ENCODE assay signal across 1 cellular context in the genomic region with DNA sequence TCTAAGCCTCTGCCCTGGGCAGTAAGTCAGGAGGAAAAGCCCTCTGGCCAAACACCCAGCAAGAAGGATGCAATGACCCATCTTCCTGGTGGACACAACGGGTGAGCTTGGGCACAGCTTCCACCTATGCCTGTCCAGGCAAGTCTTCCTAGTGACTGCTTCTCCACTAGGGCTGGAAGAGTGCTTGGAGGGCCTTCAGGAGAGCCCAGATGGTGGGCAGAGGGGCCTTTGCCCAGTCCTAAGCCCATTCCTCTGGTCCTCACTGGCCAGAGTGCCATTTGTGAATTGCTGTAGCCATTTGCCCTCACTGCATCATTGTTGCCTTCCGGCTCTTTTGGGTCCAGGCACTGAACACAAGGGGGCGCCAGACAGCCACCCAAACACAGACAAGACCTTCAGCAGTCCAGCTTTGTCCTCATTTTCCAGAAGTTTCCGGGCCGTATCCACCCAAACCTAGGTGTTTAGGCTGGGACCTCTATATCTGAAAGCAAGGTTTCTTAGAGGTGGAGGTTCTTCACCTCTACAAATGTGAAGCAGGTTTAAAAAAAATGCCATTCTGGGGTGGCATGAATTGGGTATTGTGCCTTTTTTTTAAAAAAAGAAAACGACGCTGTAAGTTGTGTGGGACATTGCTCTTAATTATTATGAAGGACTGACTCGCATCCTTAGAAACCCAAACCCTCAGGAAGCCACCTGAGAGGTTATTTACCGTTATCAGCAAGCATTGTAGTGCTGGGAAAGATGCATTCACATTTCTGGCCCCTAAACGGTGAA.
TF ChIP-seq lines count a peak whose summit lies in the region.

No MANE protein-coding gene starts in this region.

TF ChIP-seq in HepG2, 621 proteins besides CTCF, POLR2A, EP300 and RAD21 (continued from another document):
- peak; percentile 60; the same call in 1 of the 2 replicates for TF ChIP-seq FOXK1 (CRISPR knock-in tag; IDR thresholded peaks at IDR 0.05; ENCODE audit: borderline replicate concordance, low read depth)
- TF ChIP-seq BORCS8-MEF2B (CRISPR knock-in tag; IDR thresholded peaks at IDR 0.05), result peak; percentile 36; the same call in 1 of the 2 replicates
- TF ChIP-seq ZNF263 (CRISPR knock-in tag; IDR thresholded peaks at IDR 0.05), result peak; percentile 53
- TF ChIP-seq, protein P1, sequence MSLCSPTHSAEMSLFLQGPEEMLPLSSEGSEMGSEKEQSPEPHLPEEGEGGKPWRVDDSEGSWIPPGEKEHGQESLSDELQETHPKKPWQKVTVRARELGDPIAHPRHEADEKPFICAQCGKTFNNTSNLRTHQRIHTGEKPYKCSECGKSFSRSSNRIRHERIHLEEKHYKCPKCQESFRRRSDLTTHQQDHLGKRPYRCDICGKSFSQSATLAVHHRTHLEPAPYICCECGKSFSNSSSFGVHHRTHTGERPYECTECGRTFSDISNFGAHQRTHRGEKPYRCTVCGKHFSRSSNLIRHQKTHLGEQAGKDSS (CRISPR knock-in tag; IDR thresholded peaks at IDR 0.05; ENCODE audit: borderline replicate concordance, low read depth), result 0 out of 2 replicates have a peak, but pooled peaks have one; percentile 38
- TF ChIP-seq NFKBIZ (CRISPR knock-in tag; IDR thresholded peaks at IDR 0.05), result peak; percentile 46; the same call in 1 of the 2 replicates
- TF ChIP-seq, protein P2, sequence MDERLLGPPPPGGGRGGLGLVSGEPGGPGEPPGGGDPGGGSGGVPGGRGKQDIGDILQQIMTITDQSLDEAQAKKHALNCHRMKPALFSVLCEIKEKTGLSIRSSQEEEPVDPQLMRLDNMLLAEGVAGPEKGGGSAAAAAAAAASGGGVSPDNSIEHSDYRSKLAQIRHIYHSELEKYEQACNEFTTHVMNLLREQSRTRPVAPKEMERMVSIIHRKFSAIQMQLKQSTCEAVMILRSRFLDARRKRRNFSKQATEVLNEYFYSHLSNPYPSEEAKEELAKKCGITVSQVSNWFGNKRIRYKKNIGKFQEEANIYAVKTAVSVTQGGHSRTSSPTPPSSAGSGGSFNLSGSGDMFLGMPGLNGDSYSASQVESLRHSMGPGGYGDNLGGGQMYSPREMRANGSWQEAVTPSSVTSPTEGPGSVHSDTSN (CRISPR knock-in tag; IDR thresholded peaks at IDR 0.05), result no peak
- TF ChIP-seq RORA (CRISPR knock-in tag; IDR thresholded peaks at IDR 0.05), result no peak
- TF ChIP-seq STAG1 (CRISPR knock-in tag; IDR thresholded peaks at IDR 0.05), result peak; percentile 98
- peak; percentile 34 for TF ChIP-seq TEAD3 (CRISPR knock-in tag; optimal IDR thresholded peaks at IDR 0.05; ENCODE audit: borderline replicate concordance)
- TF ChIP-seq JDP2 (CRISPR knock-in tag; IDR thresholded peaks at IDR 0.05; ENCODE audit: borderline replicate concordance), result no peak
- peak; percentile 47; the same call in 1 of the 2 replicates for TF ChIP-seq ERF (CRISPR knock-in tag; IDR thresholded peaks at IDR 0.05)
- TF ChIP-seq ZNF709 (CRISPR knock-in tag; IDR thresholded peaks at IDR 0.05), result no peak
- 0 out of 2 replicates have a peak, but pooled peaks have one; percentile 43 for TF ChIP-seq ATF7-NPFF (CRISPR knock-in tag; IDR thresholded peaks at IDR 0.05; ENCODE audit: low read depth)
- 0 out of 2 replicates have a peak, but pooled peaks have one; percentile 7 for TF ChIP-seq NFE2L2 (IDR thresholded peaks at IDR 0.05; ENCODE audit: low read length)
- peak; percentile 67 for TF ChIP-seq YY1 (IDR thresholded peaks at IDR 0.05; ENCODE audit: insufficient read depth, insufficient replicate concordance, low read depth, low read length)
- TF ChIP-seq ZNF883 (CRISPR knock-in tag; IDR thresholded peaks at IDR 0.05; ENCODE audit: not compliant biosample characterization), result no peak
- peak; percentile 26 for TF ChIP-seq ZFP36 (IDR thresholded peaks at IDR 0.05; ENCODE audit: borderline replicate concordance, low read depth, low read length, partially characterized antibody)
- TF ChIP-seq KLF15 (CRISPR knock-in tag; IDR thresholded peaks at IDR 0.05; ENCODE audit: borderline replicate concordance), result no peak
- TF ChIP-seq ARNT2 (CRISPR knock-in tag; IDR thresholded peaks at IDR 0.05; ENCODE audit: low read depth), result peak; percentile 43; the same call in 1 of the 2 replicates
- TF ChIP-seq ZNF205 (CRISPR knock-in tag; IDR thresholded peaks at IDR 0.05), result peak; percentile 25; the same call in 1 of the 2 replicates
- peak; percentile 40; the same call in 1 of the 2 replicates for TF ChIP-seq FOXO1 (CRISPR knock-in tag; IDR thresholded peaks at IDR 0.05)
- TF ChIP-seq, protein P3, sequence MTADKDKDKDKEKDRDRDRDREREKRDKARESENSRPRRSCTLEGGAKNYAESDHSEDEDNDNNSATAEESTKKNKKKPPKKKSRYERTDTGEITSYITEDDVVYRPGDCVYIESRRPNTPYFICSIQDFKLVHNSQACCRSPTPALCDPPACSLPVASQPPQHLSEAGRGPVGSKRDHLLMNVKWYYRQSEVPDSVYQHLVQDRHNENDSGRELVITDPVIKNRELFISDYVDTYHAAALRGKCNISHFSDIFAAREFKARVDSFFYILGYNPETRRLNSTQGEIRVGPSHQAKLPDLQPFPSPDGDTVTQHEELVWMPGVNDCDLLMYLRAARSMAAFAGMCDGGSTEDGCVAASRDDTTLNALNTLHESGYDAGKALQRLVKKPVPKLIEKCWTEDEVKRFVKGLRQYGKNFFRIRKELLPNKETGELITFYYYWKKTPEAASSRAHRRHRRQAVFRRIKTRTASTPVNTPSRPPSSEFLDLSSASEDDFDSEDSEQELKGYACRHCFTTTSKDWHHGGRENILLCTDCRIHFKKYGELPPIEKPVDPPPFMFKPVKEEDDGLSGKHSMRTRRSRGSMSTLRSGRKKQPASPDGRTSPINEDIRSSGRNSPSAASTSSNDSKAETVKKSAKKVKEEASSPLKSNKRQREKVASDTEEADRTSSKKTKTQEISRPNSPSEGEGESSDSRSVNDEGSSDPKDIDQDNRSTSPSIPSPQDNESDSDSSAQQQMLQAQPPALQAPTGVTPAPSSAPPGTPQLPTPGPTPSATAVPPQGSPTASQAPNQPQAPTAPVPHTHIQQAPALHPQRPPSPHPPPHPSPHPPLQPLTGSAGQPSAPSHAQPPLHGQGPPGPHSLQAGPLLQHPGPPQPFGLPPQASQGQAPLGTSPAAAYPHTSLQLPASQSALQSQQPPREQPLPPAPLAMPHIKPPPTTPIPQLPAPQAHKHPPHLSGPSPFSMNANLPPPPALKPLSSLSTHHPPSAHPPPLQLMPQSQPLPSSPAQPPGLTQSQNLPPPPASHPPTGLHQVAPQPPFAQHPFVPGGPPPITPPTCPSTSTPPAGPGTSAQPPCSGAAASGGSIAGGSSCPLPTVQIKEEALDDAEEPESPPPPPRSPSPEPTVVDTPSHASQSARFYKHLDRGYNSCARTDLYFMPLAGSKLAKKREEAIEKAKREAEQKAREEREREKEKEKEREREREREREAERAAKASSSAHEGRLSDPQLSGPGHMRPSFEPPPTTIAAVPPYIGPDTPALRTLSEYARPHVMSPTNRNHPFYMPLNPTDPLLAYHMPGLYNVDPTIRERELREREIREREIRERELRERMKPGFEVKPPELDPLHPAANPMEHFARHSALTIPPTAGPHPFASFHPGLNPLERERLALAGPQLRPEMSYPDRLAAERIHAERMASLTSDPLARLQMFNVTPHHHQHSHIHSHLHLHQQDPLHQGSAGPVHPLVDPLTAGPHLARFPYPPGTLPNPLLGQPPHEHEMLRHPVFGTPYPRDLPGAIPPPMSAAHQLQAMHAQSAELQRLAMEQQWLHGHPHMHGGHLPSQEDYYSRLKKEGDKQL (CRISPR knock-in tag; IDR thresholded peaks at IDR 0.05; ENCODE audit: low read depth), result no peak
- TF ChIP-seq ZNF12 (CRISPR knock-in tag; IDR thresholded peaks at IDR 0.05), result no peak
- TF ChIP-seq SETDB1 (CRISPR knock-in tag; IDR thresholded peaks at IDR 0.05; ENCODE audit: borderline replicate concordance), result no peak
- TF ChIP-seq EHMT2 (IDR thresholded peaks at IDR 0.05; ENCODE audit: borderline replicate concordance, low read depth, low read length), result no peak
- TF ChIP-seq NCOA5 (CRISPR knock-in tag; IDR thresholded peaks at IDR 0.05), result no peak
- TF ChIP-seq ETV5 (CRISPR knock-in tag; IDR thresholded peaks at IDR 0.05; ENCODE audit: borderline replicate concordance), result peak; percentile 51; the same call in 1 of the 2 replicates
- TF ChIP-seq, protein P4, sequence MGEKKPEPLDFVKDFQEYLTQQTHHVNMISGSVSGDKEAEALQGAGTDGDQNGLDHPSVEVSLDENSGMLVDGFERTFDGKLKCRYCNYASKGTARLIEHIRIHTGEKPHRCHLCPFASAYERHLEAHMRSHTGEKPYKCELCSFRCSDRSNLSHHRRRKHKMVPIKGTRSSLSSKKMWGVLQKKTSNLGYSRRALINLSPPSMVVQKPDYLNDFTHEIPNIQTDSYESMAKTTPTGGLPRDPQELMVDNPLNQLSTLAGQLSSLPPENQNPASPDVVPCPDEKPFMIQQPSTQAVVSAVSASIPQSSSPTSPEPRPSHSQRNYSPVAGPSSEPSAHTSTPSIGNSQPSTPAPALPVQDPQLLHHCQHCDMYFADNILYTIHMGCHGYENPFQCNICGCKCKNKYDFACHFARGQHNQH (CRISPR knock-in tag; IDR thresholded peaks at IDR 0.05), result peak; percentile 63; the same call in 1 of the 2 replicates
- TF ChIP-seq MIXL1 (CRISPR knock-in tag; IDR thresholded peaks at IDR 0.05), result 0 out of 2 replicates have a peak, but pooled peaks have one; percentile 28
- TF ChIP-seq ELF3 (CRISPR knock-in tag; IDR thresholded peaks at IDR 0.05), result peak; percentile 68
- TF ChIP-seq ZNF614 (CRISPR knock-in tag; IDR thresholded peaks at IDR 0.05; ENCODE audit: borderline replicate concordance), result peak; percentile 50; the same call in 1 of the 2 replicates
- no peak for TF ChIP-seq JUN (CRISPR knock-in tag; IDR thresholded peaks at IDR 0.05)
- TF ChIP-seq NRL (CRISPR knock-in tag; IDR thresholded peaks at IDR 0.05; ENCODE audit: borderline replicate concordance), result 0 out of 2 replicates have a peak, but pooled peaks have one; percentile 51
- TF ChIP-seq KLF9 (CRISPR knock-in tag; IDR thresholded peaks at IDR 0.05; ENCODE audit: low read depth), result no peak
- TF ChIP-seq ZSCAN31 (CRISPR knock-in tag; IDR thresholded peaks at IDR 0.05; ENCODE audit: low read depth), result peak; percentile 57; the same call in 1 of the 2 replicates
- TF ChIP-seq PITX1 (CRISPR knock-in tag; IDR thresholded peaks at IDR 0.05), result no peak
- TF ChIP-seq ZNF24 (IDR thresholded peaks at IDR 0.05), result peak; percentile 95
- peak; percentile 100 for TF ChIP-seq SMC3 (IDR thresholded peaks at IDR 0.05; ENCODE audit: low read length)
- TF ChIP-seq MXI1 (IDR thresholded peaks at IDR 0.05; ENCODE audit: borderline replicate concordance, low read depth, low read length), result 0 out of 3 replicates have a peak, but pooled peaks have one; percentile 50
- TF ChIP-seq FOXA1 (IDR thresholded peaks at IDR 0.05), result no peak
- 0 out of 2 replicates have a peak, but pooled peaks have one; percentile 5 for TF ChIP-seq FOXA1 (CRISPR knock-in tag; IDR thresholded peaks at IDR 0.05)
- peak; percentile 77; the same call in 1 of the 2 replicates for TF ChIP-seq ZNF724P (CRISPR knock-in tag; IDR thresholded peaks at IDR 0.05; ENCODE audit: borderline replicate concordance)
- 0 out of 2 replicates have a peak, but pooled peaks have one; percentile 37 for TF ChIP-seq KAT8 (CRISPR knock-in tag; IDR thresholded peaks at IDR 0.05)
- no peak for TF ChIP-seq HMG20B (CRISPR knock-in tag; conservative IDR thresholded peaks at IDR 0.05)
- TF ChIP-seq GATAD2A (CRISPR knock-in tag; IDR thresholded peaks at IDR 0.05), result peak; percentile 56
- TF ChIP-seq PHF8 (CRISPR knock-in tag; IDR thresholded peaks at IDR 0.05), result no peak
- TF ChIP-seq, protein P5, sequence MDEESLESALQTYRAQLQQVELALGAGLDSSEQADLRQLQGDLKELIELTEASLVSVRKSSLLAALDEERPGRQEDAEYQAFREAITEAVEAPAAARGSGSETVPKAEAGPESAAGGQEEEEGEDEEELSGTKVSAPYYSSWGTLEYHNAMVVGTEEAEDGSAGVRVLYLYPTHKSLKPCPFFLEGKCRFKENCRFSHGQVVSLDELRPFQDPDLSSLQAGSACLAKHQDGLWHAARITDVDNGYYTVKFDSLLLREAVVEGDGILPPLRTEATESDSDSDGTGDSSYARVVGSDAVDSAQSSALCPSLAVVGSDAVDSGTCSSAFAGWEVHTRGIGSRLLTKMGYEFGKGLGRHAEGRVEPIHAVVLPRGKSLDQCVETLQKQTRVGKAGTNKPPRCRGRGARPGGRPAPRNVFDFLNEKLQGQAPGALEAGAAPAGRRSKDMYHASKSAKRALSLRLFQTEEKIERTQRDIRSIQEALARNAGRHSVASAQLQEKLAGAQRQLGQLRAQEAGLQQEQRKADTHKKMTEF (CRISPR knock-in tag; IDR thresholded peaks at IDR 0.05), result peak; percentile 59; the same call in 1 of the 2 replicates
- TF ChIP-seq ZMAT3 (CRISPR knock-in tag; conservative IDR thresholded peaks at IDR 0.05), result no peak
- 0 out of 2 replicates have a peak, but pooled peaks have one; percentile 19 for TF ChIP-seq SAP130 (CRISPR knock-in tag; IDR thresholded peaks at IDR 0.05; ENCODE audit: low read depth)
TF ChIP-seq in HepG2: peak in this region for 56.
